In genomic region chr14:93998871-93999403, GRCh38 we compare ENCODE assay signal across 28 cellular contexts. TPM values are rescaled to one million over a fixed set of nuclear protein-coding genes. Genes with fewer than 3 reads are reported as not detected.
"Had no signal": no experiment of that assay in that cellular context is flagged by ENCODE, and none has a peak within 500 bp of the region (broad histone marks: within the 10 kb centered on the region; RNA-seq: fewer than 3 reads in every experiment).

No MANE protein-coding gene starts in this region.

- H3K27me3 Mint-ChIP-seq: central memory CD8-positive, alpha-beta T cell had no signal

- H3K9me3 ChIP-seq: adrenal gland, ascending aorta, left ventricle myocardium inferior, upper lobe of right lung had no signal

- H3K4me2 ChIP-seq: hepatocyte had no signal

- H3K27ac ChIP-seq: adrenal gland, ascending aorta, brain microvascular endothelial cell, foreskin keratinocyte, hepatocyte, left ventricle myocardium inferior, upper lobe of right lung had no signal

- H2AFZ ChIP-seq: hepatocyte had no signal

- H3K4me1 ChIP-seq: foreskin keratinocyte, upper lobe of right lung had no signal

- H3K27me3 ChIP-seq: ascending aorta, foreskin keratinocyte, hepatocyte, upper lobe of right lung had no signal

- DNase-seq: activated CD4-positive, alpha-beta T cell treated with anti-CD3 and anti-CD28 coated beads for 48 hours; activated effector memory CD4-positive, alpha-beta T cell treated with Interleukin-2 at 50 U/mL for 16 hours; activated naive CD4-positive, alpha-beta T cell treated with anti-CD3 and anti-CD28 coated beads, Interleukin-2, amount 10 ng/mL, durations not matched to agents 7 days and 5 days; activated T-cell treated with anti-CD3 and anti-CD28 coated beads, Interleukin-2, amount 50 U/mL, for 1 hour; adrenal gland; brain microvascular endothelial cell; effector memory CD4-positive, alpha-beta T cell; foreskin keratinocyte; immature natural killer cell; left ventricle myocardium inferior; mammary epithelial cell; naive thymus-derived CD8-positive, alpha-beta T cell; stimulated activated CD4-positive, alpha-beta T cell treated with anti-CD3 and anti-CD28 coated beads, Interleukin-4, amount 100 ng/mL, for 24 hours; stimulated activated naive CD8-positive, alpha-beta T cell treated with anti-CD3 and anti-CD28 coated beads, Interleukin-15, Interleukin-2, amounts not matched to agents 100 U/mL and 50 U/mL, for 24 hours; T-helper 2 cell; upper lobe of right lung had no signal

- H3K36me3 ChIP-seq: adrenal gland, ascending aorta, brain microvascular endothelial cell, left ventricle myocardium inferior, upper lobe of right lung had no signal

- H3K4me3 Mint-ChIP-seq: activated naive CD4-positive, alpha-beta T cell treated with anti-CD3 and anti-CD28 coated beads, Interleukin-2, amount 10 ng/mL, durations not matched to agents 7 days and 5 days; central memory CD8-positive, alpha-beta T cell; mesothelial cell of epicardium; naive thymus-derived CD8-positive, alpha-beta T cell had no signal

- H3K9me3 Mint-ChIP-seq: activated naive CD4-positive, alpha-beta T cell treated with anti-CD3 and anti-CD28 coated beads, Interleukin-2, amount 10 ng/mL, durations not matched to agents 7 days and 5 days; central memory CD8-positive, alpha-beta T cell; immature natural killer cell; mesothelial cell of epicardium; naive thymus-derived CD8-positive, alpha-beta T cell had no signal

- ATAC-seq: foreskin keratinocyte; naive thymus-derived CD8-positive, alpha-beta T cell; stimulated activated naive CD8-positive, alpha-beta T cell treated with anti-CD3 and anti-CD28 coated beads, Interleukin-15, Interleukin-2, amounts not matched to agents 100 U/mL and 50 U/mL, for 24 hours; upper lobe of right lung had no signal

- H3K36me3 Mint-ChIP-seq: activated naive CD4-positive, alpha-beta T cell treated with anti-CD3 and anti-CD28 coated beads, Interleukin-2, amount 10 ng/mL, durations not matched to agents 7 days and 5 days; immature natural killer cell; mesothelial cell of epicardium; naive thymus-derived CD8-positive, alpha-beta T cell had no signal

- H3K27ac Mint-ChIP-seq: activated naive CD4-positive, alpha-beta T cell treated with anti-CD3 and anti-CD28 coated beads, Interleukin-2, amount 10 ng/mL, durations not matched to agents 7 days and 5 days; immature natural killer cell; mesothelial cell of epicardium; progenitor cell of endocrine pancreas had no signal

- H3K79me2 ChIP-seq: hepatocyte had no signal

- FAIRE-seq: colon had no signal

- H3K4me1 Mint-ChIP-seq: central memory CD8-positive, alpha-beta T cell; immature natural killer cell had no signal

- H3K4me3 ChIP-seq: adrenal gland, ascending aorta, hepatocyte, left ventricle myocardium inferior, upper lobe of right lung had no signal

RNA-seq across cellular contexts. Expression of gene CCDC197, which starts 1.8 kb away (rescaled TPM):
- total RNA-seq: adrenal gland; ascending aorta; dermis microvascular lymphatic vessel endothelial cell; foreskin keratinocyte; hepatocyte; kidney epithelial cell; mammary epithelial cell; mesothelial cell of epicardium; naive thymus-derived CD8-positive, alpha-beta T cell; osteocyte; progenitor cell of endocrine pancreas; subcutaneous adipose tissue; upper lobe of right lung had no signal
- polyA plus RNA-seq: adrenal gland; esophagus; foreskin keratinocyte; hepatocyte; immature natural killer cell; mammary epithelial cell; naive thymus-derived CD8-positive, alpha-beta T cell; thymus had no signal

RNA-seq across cellular contexts. Expression of gene ASB2, which starts 22.6 kb away (rescaled TPM):
- total RNA-seq: dermis microvascular lymphatic vessel endothelial cell, foreskin keratinocyte, progenitor cell of endocrine pancreas had no signal
